In genomic region chr4:102598102-102598758, GRCh38 we compare ENCODE assay signal across 9 cellular contexts.
DNase-seq lines count a peak whose midpoint lies in the region; ATAC-seq, FAIRE-seq and TF ChIP-seq lines count a peak whose summit lies in the region.
"Had no signal": no experiment of that assay in that cellular context is flagged by ENCODE, and none has a peak within 500 bp of the region (broad histone marks: within the 10 kb centered on the region; RNA-seq: fewer than 3 reads in every experiment).

No MANE protein-coding gene starts in this region.

- H3K36me3 ChIP-seq in left lung (peaks cover 0 to 100% of the 10 kb centered on the region in 2 donors), neuronal stem cell (replicated peaks in 1 of 2; ENCODE audit: control insufficient read depth in 2 of 2, insufficient read depth in 2 of 2, low read length in 2 of 2) (peaks cover 0 to 64% of the 10 kb centered on the region in 2 donors)

- no peak for TF ChIP-seq CTCF in left lung (IDR thresholded peaks at IDR 0.05)

- H3K18ac ChIP-seq in neuronal stem cell (ENCODE audit: low read length) = no peak overlapping the region

- intact Hi-C loops in left lung (cut with DNase I) = no loop called here

- peak; percentile 64 for ATAC-seq in GM21737 (IDR thresholded peaks at IDR 0.05; ENCODE audit: unreplicated experiment)
- peak; percentile 91 for ATAC-seq in left lung
- ATAC-seq: left colon had no signal

- no CpG with 5 or more reads among the region's 1 CpG for WGBS in neuronal stem cell (ENCODE audit: extremely low coverage in 2 of 2, insufficient read length in 2 of 2, insufficient replicate concordance in 1 of 2), 2 donors

- H3K9me3 ChIP-seq in left lung = no peaks in the 10 kb centered on the region
- H3K9me3 ChIP-seq in neuronal stem cell (replicated peaks in 1 of 2; ENCODE audit: control insufficient read depth in 2 of 2, insufficient read depth in 1 of 2, low read depth in 1 of 2, low read length in 2 of 2) = no peaks in the 10 kb centered on the region

- no peak overlapping the region for H4K8ac ChIP-seq in neuronal stem cell (ENCODE audit: low read depth, low read length)

- H3K27me3 ChIP-seq in left lung (no peaks in the 10 kb centered on the region), neuronal stem cell (ENCODE audit: control insufficient read depth in 3 of 3, insufficient read depth in 3 of 3, low read depth in 1 of 3, low read length in 3 of 3) (no peaks in the 10 kb centered on the region)

- H2BK5ac ChIP-seq in neuronal stem cell (ENCODE audit: low read length) = no peak overlapping the region

- H2AK5ac ChIP-seq in neuronal stem cell (ENCODE audit: low read depth, low read length) = no peak overlapping the region

- H3K27ac ChIP-seq in left lung (peak overlapping the region; percentile 34 to 41), neuronal stem cell (replicated peaks; ENCODE audit: low read length) (no peak overlapping the region)

- no peak overlapping the region for H2BK12ac ChIP-seq in neuronal stem cell (ENCODE audit: low read length)

- H4K91ac ChIP-seq in neuronal stem cell (ENCODE audit: low read depth, low read length, poor library complexity) = no peak overlapping the region

- no peak overlapping the region for H3K14ac ChIP-seq in neuronal stem cell (ENCODE audit: low read length)

- H3K4ac ChIP-seq in neuronal stem cell (ENCODE audit: low read length) = no peak overlapping the region

- no peak overlapping the region for H2BK15ac ChIP-seq in neuronal stem cell (ENCODE audit: low read length)

- H3K4me3 ChIP-seq in left lung = no peak overlapping the region
- H3K4me3 ChIP-seq in neuronal stem cell (ENCODE audit: low read length in 2 of 2) = no peak overlapping the region

- H3K4me2 ChIP-seq in neuronal stem cell (ENCODE audit: insufficient read depth, low read length, poor library complexity, severe bottlenecking) = no peak overlapping the region

- H2AFZ ChIP-seq in neuronal stem cell (ENCODE audit: low read length) = no peak overlapping the region

- no peak overlapping the region for H3K9ac ChIP-seq in neuronal stem cell (ENCODE audit: low read depth, low read length, poor library complexity)

- H3K23ac ChIP-seq in neuronal stem cell (ENCODE audit: low read depth, low read length, poor library complexity) = no peak overlapping the region

- H3K79me1 ChIP-seq in neuronal stem cell (ENCODE audit: low read depth, low read length) = no peaks in the 10 kb centered on the region

- DNase-seq in GM18507 (ENCODE audit: extremely low spot score, insufficient read length, low read depth) = no peak
- DNase-seq in NCI-H187 treated with DMSO at 0.1 percent for 48 hours (lab: John Stamatoyannopoulos, UW) = peak; percentile 59
- DNase-seq in left lung = no peak
- DNase-seq in NCI-H1930 (lab: John Stamatoyannopoulos, UW) = no peak
- no peak for DNase-seq in neuronal stem cell (ENCODE audit: low spot score)
- no peak for DNase-seq in RPMI8226
- DNase-seq in epidermal melanocyte (ENCODE audit: insufficient read length, low spot score) = no peak
- DNase-seq: left colon had no signal

- no peak overlapping the region for H2BK120ac ChIP-seq in neuronal stem cell (ENCODE audit: low read depth, low read length)

- FAIRE-seq in GM18507 (lab: Jason Lieb, UNC) = peak; percentile 76

- peaks cover 0 to 4% of the 10 kb centered on the region in 2 donors for H3K4me1 ChIP-seq in left lung
- peaks cover 0 to 3% of the 10 kb centered on the region in 2 donors for H3K4me1 ChIP-seq in neuronal stem cell (ENCODE audit: control insufficient read depth in 2 of 2, insufficient read depth in 1 of 2, low read depth in 1 of 2, low read length in 2 of 2)
